8 cellular contexts compared by ENCODE assay signal in genomic region chr10:73873163-73873842, GRCh38. TPM values are rescaled to one million over a fixed set of nuclear protein-coding genes. Genes with fewer than 3 reads are reported as not detected.
DNase-seq lines count a peak whose midpoint lies in the region; ATAC-seq and TF ChIP-seq lines count a peak whose summit lies in the region.

No MANE protein-coding gene starts in this region.

- H3K4me3 Mint-ChIP-seq in CD8-positive, alpha-beta T cell: peak overlapping the region; percentile 84
- peak overlapping the region; percentile 81 for H3K4me3 Mint-ChIP-seq in endothelial cell (ENCODE audit: unreplicated experiment)

- no peak for ATAC-seq in CD8-positive, alpha-beta T cell
- ATAC-seq in HG03354 (IDR thresholded peaks at IDR 0.05; ENCODE audit: poor library complexity, severe bottlenecking, unreplicated experiment): no peak

- peaks cover 66% of the 10 kb centered on the region for H3K4me1 ChIP-seq in CD8-positive, alpha-beta T cell (ENCODE audit: insufficient read depth, low read length)
- H3K4me1 ChIP-seq in OCI-LY3 (ENCODE audit: low read length): peaks cover 5% of the 10 kb centered on the region; the same call in 1 of the 2 replicates
- H3K4me1 ChIP-seq in osteoblast (ENCODE audit: insufficient read depth, low read length): peaks cover 19% of the 10 kb centered on the region

- H3K4me3 ChIP-seq in CD8-positive, alpha-beta T cell (ENCODE audit: low read depth, low read length): peak overlapping the region; percentile 34
- H3K4me3 ChIP-seq in OCI-LY3 (ENCODE audit: low read length) (peak overlapping the region; percentile 94), osteoblast (ENCODE audit: insufficient read depth, low read length) (peak overlapping the region; percentile 79)

- H3K4me2 ChIP-seq in OCI-LY3 (ENCODE audit: low read length) (peak overlapping the region; percentile 52), osteoblast (ENCODE audit: insufficient read depth, low read length) (peak overlapping the region; percentile 81)

- no peaks in the 10 kb centered on the region for H3K27me3 ChIP-seq in CD8-positive, alpha-beta T cell (ENCODE audit: insufficient read depth, low read length)
- no peaks in the 10 kb centered on the region for H3K27me3 ChIP-seq in OCI-LY3 (ENCODE audit: low read depth, low read length)
- no peaks in the 10 kb centered on the region for H3K27me3 ChIP-seq in osteoblast (ENCODE audit: insufficient read depth, low read length)

- CTCF ChIA-PET in CD8-positive, alpha-beta T cell (lab: Charles Lee): interaction anchor here (1.2 to 21.6 kb wide), 4 partner anchors 12 to 67 kb away, joined by 4 to 618 read pairs (median 267); no protein-coding TSS in a partner anchor
- CTCF ChIA-PET in GM10248 (lab: Yijun Ruan, JAX): interaction anchor here (1.2 to 11.0 kb wide), 3 partner anchors 13 to 83 kb away, joined by 4 to 383 read pairs (median 4); no protein-coding TSS in a partner anchor

- H3K27ac Mint-ChIP-seq in CD8-positive, alpha-beta T cell: peak overlapping the region; percentile 50
- H3K27ac Mint-ChIP-seq in endothelial cell (ENCODE audit: unreplicated experiment): no peak overlapping the region

- DNase-seq in CD8-positive, alpha-beta T cell: no peak
- DNase-seq in endothelial cell (ENCODE audit: low spot score) (no peak), osteoblast (ENCODE audit: insufficient read length, low spot score, missing footprints) (peak; percentile 89), 8988T (no peak), GM10248 (ENCODE audit: extremely low spot score) (no peak)
- DNase-seq in activated CD4-positive, CD25-positive, alpha-beta regulatory T cell treated with anti-CD3 and anti-CD28 coated beads, Interleukin-2, amount 50 U/mL, for 72 hours: no peak

- intact Hi-C loops in CD8-positive, alpha-beta T cell (cut with DNase I, micrococcal nuclease): loop anchor here (2.0 to 10.0 kb wide), 4 partner anchors 17 to 1241 kb away; partner anchors contain the start of genes KAT6B (in 1 of the 2) and SAMD8 (in 1 of the 2)

- H3K9me3 Mint-ChIP-seq in CD8-positive, alpha-beta T cell: no peaks in the 10 kb centered on the region
- H3K9me3 Mint-ChIP-seq in endothelial cell (ENCODE audit: unreplicated experiment): no peaks in the 10 kb centered on the region

- H3K27ac ChIP-seq in CD8-positive, alpha-beta T cell (ENCODE audit: low read depth, low read length): no peak overlapping the region
- H3K27ac ChIP-seq in OCI-LY3 (ENCODE audit: low read length) (no peak overlapping the region), osteoblast (ENCODE audit: low read depth, low read length) (no peak overlapping the region)

- H3K9me3 ChIP-seq in CD8-positive, alpha-beta T cell (ENCODE audit: low read length): no peaks in the 10 kb centered on the region
- H3K9me3 ChIP-seq in OCI-LY3 (ENCODE audit: insufficient read depth, low read length): no peaks in the 10 kb centered on the region
- no peaks in the 10 kb centered on the region for H3K9me3 ChIP-seq in osteoblast (ENCODE audit: low read depth, low read length)

- H2AFZ ChIP-seq in OCI-LY3 (ENCODE audit: low read depth, low read length) (no peak overlapping the region), osteoblast (ENCODE audit: low read length) (no peak overlapping the region)

- no peaks in the 10 kb centered on the region for H4K20me1 ChIP-seq in OCI-LY3 (ENCODE audit: insufficient read depth, low read length)
- H4K20me1 ChIP-seq in osteoblast (ENCODE audit: insufficient read depth, low read length): peaks cover 39% of the 10 kb centered on the region

- no peak for TF ChIP-seq CTCF in CD8-positive, alpha-beta T cell (IDR thresholded peaks at IDR 0.05)
- no peak for TF ChIP-seq CTCF in OCI-LY3 (IDR thresholded peaks at IDR 0.05; ENCODE audit: low read depth, low read length)
- no peak for TF ChIP-seq CTCF in endothelial cell (IDR thresholded peaks at IDR 0.05; ENCODE audit: unreplicated experiment)
- no peak for TF ChIP-seq CTCF in osteoblast (IDR thresholded peaks at IDR 0.05; ENCODE audit: extremely low read depth, low read depth, low read length)
- no peak for TF ChIP-seq CTCF in GM10248 (IDR thresholded peaks at IDR 0.05; ENCODE audit: control extremely low read depth, extremely low read depth, low read depth, missing control alignments)

- peaks cover 3% of the 10 kb centered on the region for H3K36me3 ChIP-seq in CD8-positive, alpha-beta T cell (ENCODE audit: insufficient read depth, low read length)
- H3K36me3 ChIP-seq in OCI-LY3 (replicated peaks; ENCODE audit: low read depth, low read length) (no peaks in the 10 kb centered on the region), osteoblast (ENCODE audit: insufficient read depth, low read length) (peaks cover 18% of the 10 kb centered on the region)

- H3K4me1 Mint-ChIP-seq in CD8-positive, alpha-beta T cell (ENCODE audit: low read depth): peaks cover 75% of the 10 kb centered on the region
- H3K4me1 Mint-ChIP-seq in endothelial cell (ENCODE audit: unreplicated experiment): peaks cover 15% of the 10 kb centered on the region

- POLR2A ChIA-PET in CD8-positive, alpha-beta T cell (lab: Charles Lee): interaction anchor here (1.6 to 2.4 kb wide), 3 partner anchors 10 to 20 kb away, joined by 4 to 19 read pairs (median 13); no protein-coding TSS in a partner anchor
- POLR2A ChIA-PET in GM10248 (lab: Yijun Ruan, JAX): no interaction called here

- H3K36me3 Mint-ChIP-seq in CD8-positive, alpha-beta T cell: peaks cover 46% of the 10 kb centered on the region
- H3K36me3 Mint-ChIP-seq in endothelial cell (ENCODE audit: low read depth, unreplicated experiment): peaks cover 24% of the 10 kb centered on the region

- H3K79me2 ChIP-seq in OCI-LY3 (ENCODE audit: low read length): no peaks in the 10 kb centered on the region
- peaks cover 39% of the 10 kb centered on the region for H3K79me2 ChIP-seq in osteoblast (ENCODE audit: insufficient read depth, low read length)

- no peaks in the 10 kb centered on the region for H3K27me3 Mint-ChIP-seq in CD8-positive, alpha-beta T cell (ENCODE audit: low read depth)
- peaks cover 17% of the 10 kb centered on the region for H3K27me3 Mint-ChIP-seq in endothelial cell (ENCODE audit: unreplicated experiment)

- no peak overlapping the region for H3K9ac ChIP-seq in OCI-LY3 (ENCODE audit: low read length)

RNA-seq across cellular contexts. Expression of gene CAMK2G, which starts 1.1 kb away (rescaled TPM):
- total RNA-seq in CD8-positive, alpha-beta T cell: 10 to 100 TPM; 28.4 to 28.9 TPM
- 27.7 TPM for total RNA-seq in endothelial cell (ENCODE audit: unreplicated experiment)
- 22.4 and 28.3 TPM in 2 replicates for total RNA-seq in osteoblast

RNA-seq across cellular contexts. Expression of gene PLAU, which starts 37.6 kb away (rescaled TPM):
- under 1 TPM in 1 of 2 experiments, not detected in 1; 0.11 TPM for total RNA-seq in CD8-positive, alpha-beta T cell
- 19.5 TPM for total RNA-seq in endothelial cell (ENCODE audit: unreplicated experiment)
- 27.9 and 40.7 TPM in 2 replicates for total RNA-seq in osteoblast

Comparison
In these comparisons a context has a peak if more than half of its experiments do, and no peak if none do; other contexts are left out.
1. H3K4me3 ChIP-seq: peak in every context shown above with its lines; median percentile 94 in OCI-LY3; 79 in osteoblast; 34 in CD8-positive, alpha-beta T cell.
2. RNA of gene PLAU, which starts 37.6 kb away (total RNA-seq): 27.9 to 40.7 TPM in osteoblast and 19.5 TPM in endothelial cell (single experiment); 0.11 TPM in CD8-positive, alpha-beta T cell; every median in the first group is over 10 times any median in the second.